In genomic region chr6:12903246-12903645, GRCh38 we compare ENCODE assay signal across 17 cellular contexts.
DNase-seq lines count a peak whose midpoint lies in the region; ATAC-seq and TF ChIP-seq lines count a peak whose summit lies in the region.
"Had no signal": no experiment of that assay in that cellular context is flagged by ENCODE, and none has a peak within 500 bp of the region (broad histone marks: within the 10 kb centered on the region; RNA-seq: fewer than 3 reads in every experiment).

No MANE protein-coding gene starts in this region.

- H3K4me3 ChIP-seq in choroid plexus epithelial cell (ENCODE audit: low read depth, low read length) = no peak overlapping the region
- H3K4me3 ChIP-seq: ovary had no signal

- TF ChIP-seq CTCF in choroid plexus epithelial cell (conservative IDR thresholded peaks at IDR 0.05; ENCODE audit: low read depth, low read length) = no peak

- DNase-seq in AML-193 (lab: John Stamatoyannopoulos, UW) = peak; percentile 76 to 79
- peak; percentile 96 for DNase-seq in MV-4-11 (lab: John Stamatoyannopoulos, UW)
- peak; percentile 1 for DNase-seq in choroid plexus epithelial cell (ENCODE audit: low read depth)
- DNase-seq in myocyte (ENCODE audit: low read depth) = peak; percentile 5
- no peak for DNase-seq in DMS53 (lab: John Stamatoyannopoulos, UW)
- DNase-seq in GM19238 (ENCODE audit: insufficient read length, low spot score) = no peak
- DNase-seq: activated CD4-positive, alpha-beta T cell treated with anti-CD3 and anti-CD28 coated beads, Interleukin-2, amount 50 U/mL, for 1 hour; DMS 273 treated with DMSO at 0.1 percent for 48 hours; mesenchymal stem cell; naive thymus-derived CD8-positive, alpha-beta T cell; NCI-H1092 treated with DMSO at 0.1 percent for 48 hours; NCI-H2081; NCI-H446; ovary had no signal

- ATAC-seq in GM18517 (IDR thresholded peaks at IDR 0.05; ENCODE audit: unreplicated experiment) = no peak
- ATAC-seq in GM19351 (IDR thresholded peaks at IDR 0.05; ENCODE audit: unreplicated experiment) = no peak
- ATAC-seq: naive thymus-derived CD8-positive, alpha-beta T cell; stimulated activated effector memory CD8-positive, alpha-beta T cell treated with anti-CD3 and anti-CD28 coated beads, Interleukin-12 subunit alpha, Interleukin-12 subunit beta, amount 100 ng/mL, for 72 hours had no signal

Comparison
In these comparisons a context has a peak if more than half of its experiments do, and no peak if none do; other contexts are left out.
1. DNase-seq: peak in AML-193 (2 of 2), MV-4-11 (single experiment), choroid plexus epithelial cell (single experiment) and myocyte (single experiment); none in DMS53 (single experiment) and GM19238 (single experiment).